Comparison of ENCODE assay signal across 8 cellular contexts in genomic region chr14:103512701-103513611, GRCh38. TPM values are rescaled to one million over a fixed set of nuclear protein-coding genes. Genes with fewer than 3 reads are reported as not detected.
A peak's percentile ranks its signal among the peaks of the same experiment; 100 is the strongest.
DNase-seq lines count a peak whose midpoint lies in the region; ATAC-seq, FAIRE-seq and TF ChIP-seq lines count a peak whose summit lies in the region.

No MANE protein-coding gene starts in this region.

- peaks cover under 1 to 4% of the 10 kb centered on the region in 2 experiments; a peak in 2 of 4 replicates for H3K36me3 ChIP-seq in HCT116 (ENCODE audit: control insufficient read depth in 1 of 2, insufficient read depth in 2 of 2, low read length in 2 of 2)

- TF ChIP-seq POLR2A in HCT116 (IDR thresholded peaks at IDR 0.05; ENCODE audit: borderline replicate concordance, extremely low read depth, insufficient read depth, insufficient read length) = no peak

- H3K9ac ChIP-seq in HCT116 (ENCODE audit: low read length) = no peak overlapping the region

- H3K79me2 ChIP-seq in HCT116 (ENCODE audit: insufficient read depth, low read length) = no peaks in the 10 kb centered on the region

- no peaks in the 10 kb centered on the region for H3K9me3 Mint-ChIP-seq in progenitor cell of endocrine pancreas (ENCODE audit: low read depth)

- FAIRE-seq in frontal cortex (lab: Jason Lieb, UNC) = no peak

- RAD21 ChIA-PET in HCT116 (lab: Charles Lee; ENCODE audit: low non-redundant PET in 1 of 2, low total read pairs in 2 of 2, uncharacterized antibody in 2 of 2, unreplicated experiment in 2 of 2) = no interaction called here

- no peak overlapping the region for H3K4me3 ChIP-seq in HCT116 (replicated peaks in 1 of 2; ENCODE audit: low read depth in 1 of 2, low read length in 2 of 2)

- ATAC-seq in HCT116 (peak; percentile 31), HG03457 (IDR thresholded peaks at IDR 0.05; ENCODE audit: unreplicated experiment) (no peak)

- no peak overlapping the region for H3K4me2 ChIP-seq in HCT116 (ENCODE audit: low read length)

- H3K9me3 ChIP-seq in HCT116 (ENCODE audit: control insufficient read depth in 1 of 2, insufficient read depth in 1 of 2, low read depth in 1 of 2, low read length in 2 of 2) = no peaks in the 10 kb centered on the region

- DNase-seq in HCT116 (ENCODE audit: low read depth, low spot score) (no peak), RKO (ENCODE audit: low spot score) (peak; percentile 55), frontal cortex (ENCODE audit: low spot score in 2 of 2) (peak; percentile 42 to 62), progenitor cell of endocrine pancreas (ENCODE audit: low spot score, unreplicated experiment) (no peak), islet precursor cell (no peak), NCI-H146 treated with DMSO at 0.1 percent for 48 hours (lab: John Stamatoyannopoulos, UW; ENCODE audit: unreplicated experiment) (no peak)
- DNase-seq in activated naive CD4-positive, alpha-beta T cell treated with anti-CD3 and anti-CD28 coated beads, Interleukin-2, amount 50 U/mL, for 16 hours = no peak

- no peak for TF ChIP-seq CTCF in HCT116 (IDR thresholded peaks at IDR 0.05 in 2 of 3, conservative IDR thresholded peaks at IDR 0.05 in 1 of 3; ENCODE audit: borderline replicate concordance in 1 of 3, insufficient read depth in 1 of 3, low read depth in 2 of 3, low read length in 2 of 3)
- TF ChIP-seq CTCF in progenitor cell of endocrine pancreas (IDR thresholded peaks at IDR 0.05; ENCODE audit: unreplicated experiment) = no peak

- intact Hi-C loops in HCT116 (cut with micrococcal nuclease) = no loop called here

- H3K4me1 ChIP-seq in HCT116 (ENCODE audit: control insufficient read depth in 1 of 2, insufficient read depth in 2 of 2, low read length in 2 of 2) = peaks cover 0 to 9% of the 10 kb centered on the region in 2 experiments; a peak in 2 of 4 replicates

- H2AFZ ChIP-seq in HCT116 (ENCODE audit: low read depth, low read length, poor library complexity, severe bottlenecking) = no peak overlapping the region

- H3K27me3 Mint-ChIP-seq in progenitor cell of endocrine pancreas = no peaks in the 10 kb centered on the region

- no peak for TF ChIP-seq RAD21 in HCT116 (IDR thresholded peaks at IDR 0.05; ENCODE audit: low read depth)

- peaks cover 1% of the 10 kb centered on the region for H3K4me1 Mint-ChIP-seq in progenitor cell of endocrine pancreas (ENCODE audit: low read depth)

- no TSS peak for BruUV-seq in HCT116 (replicated peaks; lab: Mats Ljungman, UMichigan)

- H3K4me3 Mint-ChIP-seq in progenitor cell of endocrine pancreas (ENCODE audit: low read depth) = no peak overlapping the region

- H3K9me2 ChIP-seq in HCT116 (ENCODE audit: insufficient read depth) = no peaks in the 10 kb centered on the region

- peaks cover 14% of the 10 kb centered on the region for H3K36me3 Mint-ChIP-seq in progenitor cell of endocrine pancreas (ENCODE audit: insufficient read depth)

- H3K27ac Mint-ChIP-seq in progenitor cell of endocrine pancreas = peak overlapping the region; percentile 49

- H3K27me3 ChIP-seq in HCT116 (ENCODE audit: insufficient read depth, low read length) = no peaks in the 10 kb centered on the region

- H4K20me1 ChIP-seq in HCT116 (ENCODE audit: insufficient read depth) = no peaks in the 10 kb centered on the region

- H3K27ac ChIP-seq in HCT116 (ENCODE audit: low read depth, low read length) = 0 out of 2 replicates have a peak overlapping the region, but pooled peaks have one; percentile 12

- POLR2A ChIA-PET in HCT116 (lab: Charles Lee) = no interaction called here

- CTCF ChIA-PET in HCT116 (lab: Charles Lee) = no interaction called here

TF ChIP-seq in HCT116, 20 proteins besides CTCF, POLR2A, EP300 and RAD21:
- TF ChIP-seq EZH2phosphoT487 (IDR thresholded peaks at IDR 0.05; ENCODE audit: borderline replicate concordance) = no peak

RNA-seq across cellular contexts. Expression of gene CKB, which starts 9.7 kb away (rescaled TPM):
- total RNA-seq in HCT116 (2021; ENCODE audit: unreplicated experiment) (605 TPM), frontal cortex (260 TPM), progenitor cell of endocrine pancreas (929 and 983 TPM in 2 replicates)
- 804 and 838 TPM in 2 replicates for polyA plus RNA-seq in HCT116 (2012)

RNA-seq across cellular contexts. Expression of gene TRMT61A, which starts 16.0 kb away (rescaled TPM):
- total RNA-seq in HCT116 (2021; ENCODE audit: unreplicated experiment) (14.9 TPM), frontal cortex (4.9 TPM), progenitor cell of endocrine pancreas (10.3 and 10.7 TPM in 2 replicates)
- 8.4 and 8.5 TPM in 2 replicates for polyA plus RNA-seq in HCT116 (2012)

RNA-seq across cellular contexts. Expression of gene BAG5, which starts 49.5 kb away (rescaled TPM):
- total RNA-seq in HCT116 (2021; ENCODE audit: unreplicated experiment) = 27.0 TPM
- 8.0 and 10.5 TPM in 2 replicates for polyA plus RNA-seq in HCT116 (2012)
- 51.4 TPM for total RNA-seq in frontal cortex
- 23.5 and 24.7 TPM in 2 replicates for total RNA-seq in progenitor cell of endocrine pancreas

RNA-seq across cellular contexts. Expression of gene COA8, which starts 49.8 kb away (rescaled TPM):
- total RNA-seq in HCT116 (2021; ENCODE audit: unreplicated experiment) (29.4 TPM), frontal cortex (38.3 TPM), progenitor cell of endocrine pancreas (45.1 and 46.3 TPM in 2 replicates)
- 15.6 and 18.0 TPM in 2 replicates for polyA plus RNA-seq in HCT116 (2012)

Comparison
In these comparisons a context has a peak if more than half of its experiments do, and no peak if none do; other contexts are left out.
1. DNase-seq: peak in RKO (single experiment) and frontal cortex (2 of 2); none in HCT116 (single experiment), progenitor cell of endocrine pancreas (single experiment), islet precursor cell (single experiment), activated naive CD4-positive, alpha-beta T cell treated with anti-CD3 and anti-CD28 coated beads, Interleukin-2, amount 50 U/mL, for 16 hours (single experiment) and NCI-H146 treated with DMSO at 0.1 percent for 48 hours (single experiment).